Comparison of ENCODE assay signal across 1 cellular context in the genomic region with DNA sequence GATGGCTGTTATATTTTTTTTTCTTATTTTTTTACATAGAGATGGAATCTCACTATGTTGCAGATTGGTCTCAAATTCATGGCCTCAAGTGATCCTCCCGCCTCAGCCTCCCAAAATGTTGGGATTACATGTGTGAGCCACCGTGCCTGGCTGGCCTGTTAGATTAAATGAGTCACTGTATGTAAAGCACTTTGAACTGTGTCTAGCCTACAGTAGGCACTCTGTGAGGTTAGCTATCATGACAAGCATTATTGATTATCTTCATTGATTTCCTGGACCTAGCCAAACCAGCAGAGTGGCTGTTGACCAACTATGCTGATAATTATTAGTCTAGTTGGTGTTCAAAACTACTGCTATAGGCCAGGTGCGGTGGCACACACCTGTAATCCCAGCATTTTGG.
TF ChIP-seq lines count a peak whose summit lies in the region.

No MANE protein-coding gene starts in this region.

TF ChIP-seq in liver, 16 proteins besides CTCF, POLR2A, EP300 and RAD21 (continued from another document):
- TF ChIP-seq, protein P1, sequence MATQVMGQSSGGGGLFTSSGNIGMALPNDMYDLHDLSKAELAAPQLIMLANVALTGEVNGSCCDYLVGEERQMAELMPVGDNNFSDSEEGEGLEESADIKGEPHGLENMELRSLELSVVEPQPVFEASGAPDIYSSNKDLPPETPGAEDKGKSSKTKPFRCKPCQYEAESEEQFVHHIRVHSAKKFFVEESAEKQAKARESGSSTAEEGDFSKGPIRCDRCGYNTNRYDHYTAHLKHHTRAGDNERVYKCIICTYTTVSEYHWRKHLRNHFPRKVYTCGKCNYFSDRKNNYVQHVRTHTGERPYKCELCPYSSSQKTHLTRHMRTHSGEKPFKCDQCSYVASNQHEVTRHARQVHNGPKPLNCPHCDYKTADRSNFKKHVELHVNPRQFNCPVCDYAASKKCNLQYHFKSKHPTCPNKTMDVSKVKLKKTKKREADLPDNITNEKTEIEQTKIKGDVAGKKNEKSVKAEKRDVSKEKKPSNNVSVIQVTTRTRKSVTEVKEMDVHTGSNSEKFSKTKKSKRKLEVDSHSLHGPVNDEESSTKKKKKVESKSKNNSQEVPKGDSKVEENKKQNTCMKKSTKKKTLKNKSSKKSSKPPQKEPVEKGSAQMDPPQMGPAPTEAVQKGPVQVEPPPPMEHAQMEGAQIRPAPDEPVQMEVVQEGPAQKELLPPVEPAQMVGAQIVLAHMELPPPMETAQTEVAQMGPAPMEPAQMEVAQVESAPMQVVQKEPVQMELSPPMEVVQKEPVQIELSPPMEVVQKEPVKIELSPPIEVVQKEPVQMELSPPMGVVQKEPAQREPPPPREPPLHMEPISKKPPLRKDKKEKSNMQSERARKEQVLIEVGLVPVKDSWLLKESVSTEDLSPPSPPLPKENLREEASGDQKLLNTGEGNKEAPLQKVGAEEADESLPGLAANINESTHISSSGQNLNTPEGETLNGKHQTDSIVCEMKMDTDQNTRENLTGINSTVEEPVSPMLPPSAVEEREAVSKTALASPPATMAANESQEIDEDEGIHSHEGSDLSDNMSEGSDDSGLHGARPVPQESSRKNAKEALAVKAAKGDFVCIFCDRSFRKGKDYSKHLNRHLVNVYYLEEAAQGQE (IDR thresholded peaks at IDR 0.05) = no peak
- TF ChIP-seq JUND (IDR thresholded peaks at IDR 0.05) (peak; percentile 66 to 67), NR2F2 (IDR thresholded peaks at IDR 0.05) (peak; percentile 10), RXRA (IDR thresholded peaks at IDR 0.05) (peak; percentile 38 to 54), SP1 (IDR thresholded peaks at IDR 0.05) (peak; percentile 37), HNF4G (IDR thresholded peaks at IDR 0.05) (no peak), YY1 (IDR thresholded peaks at IDR 0.05) (peak; percentile 16)
